10 cellular contexts compared by ENCODE assay signal in the genomic region with DNA sequence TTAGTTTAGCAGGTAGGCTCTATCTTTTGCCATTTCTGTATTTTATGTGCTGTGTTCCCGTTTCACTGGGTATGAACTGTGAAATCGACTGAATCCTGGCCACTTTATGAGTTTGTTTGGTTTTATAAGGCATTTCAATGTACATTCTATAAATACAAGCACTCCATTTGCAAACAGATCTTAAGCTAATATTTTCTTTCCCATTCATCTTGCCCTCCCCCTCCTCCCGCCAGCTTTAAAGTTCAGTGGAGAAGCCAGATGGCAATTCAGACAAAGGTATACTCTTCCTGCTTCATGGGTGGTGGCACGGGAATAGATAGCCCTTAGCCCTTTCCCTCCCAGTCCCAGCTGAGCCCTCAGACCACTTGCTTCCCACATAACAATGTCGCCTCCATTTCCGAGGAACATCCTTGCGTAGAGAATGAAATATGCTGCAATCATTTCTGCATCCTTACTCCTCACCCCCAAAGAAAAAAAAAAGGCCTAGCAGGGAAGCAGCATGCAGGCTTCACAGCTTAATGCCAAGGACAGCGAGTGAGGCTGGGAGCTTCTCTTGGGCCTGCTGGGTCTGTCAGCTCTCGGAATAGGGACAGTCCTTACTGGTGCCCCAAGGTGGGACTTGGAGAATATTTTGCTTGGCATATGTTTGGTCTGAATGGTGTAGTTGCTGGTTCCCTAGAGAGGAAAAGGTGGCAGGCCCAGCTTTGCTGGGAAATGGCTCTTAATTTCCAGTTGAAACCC. TPM values are rescaled to one million over a fixed set of nuclear protein-coding genes. Genes with fewer than 3 reads are reported as not detected.
DNase-seq lines count a peak whose midpoint lies in the region; ATAC-seq, FAIRE-seq and TF ChIP-seq lines count a peak whose summit lies in the region.
"Had no signal": no experiment of that assay in that cellular context is flagged by ENCODE, and none has a peak within 500 bp of the region (broad histone marks: within the 10 kb centered on the region; RNA-seq: fewer than 3 reads in every experiment).

No MANE protein-coding gene starts in this region.

- no TSS peak for BruUV-seq in A673 (replicated peaks; lab: Mats Ljungman, UMichigan)
- TSS peak; percentile 65 for BruUV-seq in OCI-LY7 (replicated peaks; lab: Mats Ljungman, UMichigan)

- POLR2A ChIA-PET in A673 (lab: Charles Lee; ENCODE audit: low non-redundant PET), result no interaction called here
- POLR2A ChIA-PET in OCI-LY7 (lab: Charles Lee), result interaction anchor here (0.6 to 0.7 kb wide), 2 partner anchors 22 to 138 kb away, joined by 4 to 5 read pairs; no protein-coding TSS in a partner anchor

- no peak for FAIRE-seq in kidney (lab: Jason Lieb, UNC)

- intact Hi-C loops in A673 (cut with micrococcal nuclease; ENCODE audit: unreplicated experiment), result no loop called here
- intact Hi-C loops in OCI-LY7 (cut with micrococcal nuclease; ENCODE audit: unreplicated experiment), result no loop called here
- intact Hi-C loops in kidney (cut with DNase I), result no loop called here

- DNase-seq in A673 (ENCODE audit: low spot score), result no peak
- DNase-seq in OCI-LY7 (ENCODE audit: low spot score), result no peak
- no peak for DNase-seq in kidney
- DNase-seq in effector CD8-positive, alpha-beta T cell (lab: John Stamatoyannopoulos, UW), result no peak
- DNase-seq in H4 (ENCODE audit: low spot score), result no peak
- no peak for DNase-seq in AG08395 (ENCODE audit: low spot score)
- DNase-seq: CD4-positive, alpha-beta T cell; foreskin fibroblast had no signal

- H3K9ac ChIP-seq in HUES64 (ENCODE audit: low read depth, low read length) (peak overlapping the region; percentile 5; the same call in 1 of the 2 replicates), kidney (ENCODE audit: low read length in 2 of 2) (peak overlapping the region in 1 of 2 donors; percentile 39)

- H4K20me1 ChIP-seq in OCI-LY7 (ENCODE audit: insufficient read depth, low read length), result peaks cover 9% of the 10 kb centered on the region; the same call in 1 of the 2 replicates

- no peaks in the 10 kb centered on the region for H3K9me2 ChIP-seq in OCI-LY7 (ENCODE audit: insufficient read depth, low read length)

- no peak overlapping the region for H3K4me2 ChIP-seq in OCI-LY7 (ENCODE audit: low read length)

- H3K27ac ChIP-seq in A673 (ENCODE audit: low read depth, low read length, poor library complexity, severe bottlenecking) (peak overlapping the region; percentile 73), HUES64 (ENCODE audit: low read depth, low read length) (peak overlapping the region; percentile 84; the same call in 1 of the 2 replicates), OCI-LY7 (ENCODE audit: low read depth, low read length, poor library complexity, severe bottlenecking) (no peak overlapping the region), kidney (ENCODE audit: low read depth in 2 of 2, low read length in 2 of 2) (peak overlapping the region; percentile 12 to 51)

- H2AFZ ChIP-seq in OCI-LY7 (ENCODE audit: low read length), result no peak overlapping the region

- H3K9me3 ChIP-seq in A673 (ENCODE audit: low read depth, low read length, poor library complexity, severe bottlenecking), result no peaks in the 10 kb centered on the region
- no peaks in the 10 kb centered on the region for H3K9me3 ChIP-seq in HUES64 (ENCODE audit: insufficient read depth, low read depth, low read length)
- no peaks in the 10 kb centered on the region for H3K9me3 ChIP-seq in OCI-LY7 (ENCODE audit: low read length)
- no peaks in the 10 kb centered on the region for H3K9me3 ChIP-seq in kidney (ENCODE audit: control insufficient read depth in 1 of 2, low read length in 2 of 2)

- H3K4me1 ChIP-seq in A673 (ENCODE audit: insufficient read depth, low read length, poor library complexity, severe bottlenecking) (peaks cover 51% of the 10 kb centered on the region), HUES64 (ENCODE audit: insufficient read depth, low read length) (peaks cover 42% of the 10 kb centered on the region), OCI-LY7 (ENCODE audit: insufficient read depth, low read length, poor library complexity, severe bottlenecking) (peaks cover 11% of the 10 kb centered on the region), kidney (ENCODE audit: control insufficient read depth in 1 of 2, insufficient read depth in 1 of 2, low read depth in 1 of 2, low read length in 2 of 2) (peaks cover 25 to 43% of the 10 kb centered on the region in 2 donors)

- 75% methylated on average over 8 of the region's 9 CpGs for WGBS in HUES64

- ATAC-seq in HG03432 (IDR thresholded peaks at IDR 0.05; ENCODE audit: unreplicated experiment), result no peak

- H3K4me3 ChIP-seq in A673 (ENCODE audit: low read depth, low read length, poor library complexity, severe bottlenecking) (no peak overlapping the region), HUES64 (ENCODE audit: low read length) (no peak overlapping the region), OCI-LY7 (ENCODE audit: low read depth, low read length, poor library complexity, severe bottlenecking) (no peak overlapping the region), kidney (ENCODE audit: low read length in 2 of 2) (no peak overlapping the region)

- peaks cover 8% of the 10 kb centered on the region; the same call in 1 of the 2 replicates for H3K79me2 ChIP-seq in OCI-LY7 (ENCODE audit: insufficient read depth, low read depth, low read length)

- H3K27me3 ChIP-seq in A673 (replicated peaks; ENCODE audit: insufficient read depth, low read depth, low read length, poor library complexity) (no peaks in the 10 kb centered on the region), HUES64 (ENCODE audit: insufficient read depth, low read length) (no peaks in the 10 kb centered on the region)

- H3K36me3 ChIP-seq in A673 (ENCODE audit: insufficient read depth, low read length, poor library complexity, severe bottlenecking) (no peaks in the 10 kb centered on the region), HUES64 (ENCODE audit: insufficient read depth, low read length) (no peaks in the 10 kb centered on the region; the same call in 1 of the 2 replicates), OCI-LY7 (ENCODE audit: insufficient read depth, low read length) (peaks cover 59% of the 10 kb centered on the region), kidney (ENCODE audit: control insufficient read depth in 1 of 2, insufficient read depth in 2 of 2, low read length in 2 of 2) (peaks cover 8 to 20% of the 10 kb centered on the region in 2 donors)

- CTCF ChIA-PET in A673 (lab: Charles Lee), result no interaction called here
- CTCF ChIA-PET in OCI-LY7 (lab: Charles Lee; ENCODE audit: unreplicated experiment), result no interaction called here

- TF ChIP-seq CTCF in A673 (conservative IDR thresholded peaks at IDR 0.05; ENCODE audit: low read depth, low read length), result no peak
- no peak for TF ChIP-seq CTCF in OCI-LY7 (conservative IDR thresholded peaks at IDR 0.05; ENCODE audit: low read length)
- no peak for TF ChIP-seq CTCF in kidney (IDR thresholded peaks at IDR 0.05; ENCODE audit: borderline replicate concordance, extremely low read depth, insufficient read depth)

RNA-seq across cellular contexts. Expression of gene SRSF5, which starts 52.8 kb away (rescaled TPM):
- total RNA-seq in A673 (2021) (324 and 338 TPM in 2 replicates), OCI-LY7 (2022) (474 and 484 TPM in 2 replicates), kidney (340 TPM)
- polyA plus RNA-seq in HUES64 (2013, experiment 1 of 2), result 201 TPM
- 259 TPM for polyA plus RNA-seq in HUES64 (2013, experiment 2 of 2)
- total RNA-seq in OCI-LY7 (2014; rRNA removed; shearing (Covaris generic)), result 341 and 456 TPM in 2 replicates
- 207 TPM for polyA plus RNA-seq in kidney (ENCODE audit: insufficient read depth, low read depth, low replicate concordance)
- 83.3 and 86.9 TPM in 2 replicates for total RNA-seq in H4 (2014; rRNA removed; shearing (Covaris generic))
